Comparison of ENCODE assay signal across 17 cellular contexts in the genomic region with DNA sequence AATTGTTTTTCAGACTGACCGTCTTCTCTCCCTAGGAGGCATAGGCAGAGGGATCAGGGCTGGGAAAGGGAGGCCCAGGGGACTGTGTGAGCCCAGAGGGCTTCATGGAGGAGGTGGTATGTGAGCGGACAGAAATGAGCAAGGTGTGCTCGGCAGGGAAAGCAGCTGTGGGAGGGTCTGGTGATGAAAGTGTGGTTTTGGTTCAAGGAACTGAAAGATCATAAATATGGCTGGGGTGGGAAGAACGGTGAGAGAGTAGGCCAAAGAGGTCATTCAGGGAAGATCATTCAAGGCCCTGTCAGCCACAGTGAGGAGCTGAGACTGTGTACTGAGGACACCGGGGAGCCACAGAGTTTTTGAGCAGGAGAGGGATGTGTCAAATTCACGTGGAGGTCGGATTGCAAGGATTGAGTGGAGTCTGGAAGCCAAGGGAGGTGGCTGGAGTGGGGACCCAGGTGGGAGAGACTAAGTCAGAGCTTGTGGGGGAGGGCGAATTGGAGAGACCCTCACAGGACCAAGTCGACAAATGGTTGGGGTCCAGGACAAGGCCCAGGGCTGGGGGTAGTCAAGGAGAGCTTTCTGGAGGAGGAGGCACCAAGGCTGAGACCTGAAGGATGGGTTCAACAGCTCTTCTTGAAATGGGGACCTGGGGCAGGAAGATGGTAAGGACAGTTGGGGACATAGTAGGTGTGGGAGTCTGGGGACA. TPM values are rescaled to one million over a fixed set of nuclear protein-coding genes. Genes with fewer than 3 reads are reported as not detected.
DNase-seq lines count a peak whose midpoint lies in the region; ATAC-seq and TF ChIP-seq lines count a peak whose summit lies in the region.
"Had no signal": no experiment of that assay in that cellular context is flagged by ENCODE, and none has a peak within 500 bp of the region (broad histone marks: within the 10 kb centered on the region; RNA-seq: fewer than 3 reads in every experiment).

No MANE protein-coding gene starts in this region.

- DNase-seq in activated naive CD4-positive, alpha-beta T cell treated with anti-CD3 and anti-CD28 coated beads, Interleukin-2, amount 50 U/mL, for 72 hours (ENCODE audit: low spot score in 2 of 2) = no peak
- DNase-seq in activated naive CD4-positive, alpha-beta T cell (lab: John Stamatoyannopoulos, UW) = no peak
- no peak for DNase-seq in central memory CD8-positive, alpha-beta T cell (ENCODE audit: low spot score in 2 of 2)
- DNase-seq in stimulated activated effector memory CD8-positive, alpha-beta T cell treated with anti-CD3 and anti-CD28 coated beads, Interleukin-12 subunit alpha, Interleukin-12 subunit beta, amount 100 ng/mL, for 72 hours (ENCODE audit: low spot score in 2 of 2) = no peak
- no peak for DNase-seq in SIG-M5 (lab: John Stamatoyannopoulos, UW)
- no peak for DNase-seq in PC-3
- no peak for DNase-seq in NCI-H2081 treated with DMSO at 0.1 percent for 48 hours (lab: John Stamatoyannopoulos, UW)
- DNase-seq: activated naive CD4-positive, alpha-beta T cell treated with anti-CD3 and anti-CD28 coated beads for 36 hours; activated T-cell treated with anti-CD3 and anti-CD28 coated beads for 4 hours; dermis blood vessel endothelial cell; GM23248; NCI-H345; ovary had no signal

- H3K4me3 ChIP-seq in HEK293 (ENCODE audit: low read depth, low read length) (no peak overlapping the region), PC-3 (ENCODE audit: low read length) (no peak overlapping the region)
- H3K4me3 ChIP-seq: GM23248, ovary had no signal

- H3K4me3 Mint-ChIP-seq in central memory CD8-positive, alpha-beta T cell = no peak overlapping the region
- H3K4me3 Mint-ChIP-seq in stimulated activated effector memory CD8-positive, alpha-beta T cell treated with anti-CD3 and anti-CD28 coated beads, Interleukin-12 subunit alpha, Interleukin-12 subunit beta, amount 100 ng/mL, for 72 hours = no peak overlapping the region
- H3K4me3 Mint-ChIP-seq: activated naive CD4-positive, alpha-beta T cell treated with anti-CD3 and anti-CD28 coated beads for 36 hours had no signal

- no peaks in the 10 kb centered on the region for H3K9me2 ChIP-seq in PC-3 (replicated peaks; ENCODE audit: low read length)

- no peak for ATAC-seq in activated naive CD4-positive, alpha-beta T cell treated with anti-CD3 and anti-CD28 coated beads, Interleukin-2, amount 50 U/mL, for 72 hours
- ATAC-seq in central memory CD8-positive, alpha-beta T cell (replicated peaks; ENCODE audit: extremely low read depth, poor library complexity, severe bottlenecking) = no peak
- no peak for ATAC-seq in stimulated activated effector memory CD8-positive, alpha-beta T cell treated with anti-CD3 and anti-CD28 coated beads, Interleukin-12 subunit alpha, Interleukin-12 subunit beta, amount 100 ng/mL, for 72 hours
- no peak for ATAC-seq in PC-3
- ATAC-seq: esophagus mucosa, sciatic nerve had no signal

- no peaks in the 10 kb centered on the region for H3K36me3 Mint-ChIP-seq in activated naive CD4-positive, alpha-beta T cell treated with anti-CD3 and anti-CD28 coated beads, Interleukin-2, amount 50 U/mL, for 72 hours
- H3K36me3 Mint-ChIP-seq in central memory CD8-positive, alpha-beta T cell (ENCODE audit: insufficient read depth) = peaks cover 6% of the 10 kb centered on the region
- peaks cover 5% of the 10 kb centered on the region for H3K36me3 Mint-ChIP-seq in stimulated activated effector memory CD8-positive, alpha-beta T cell treated with anti-CD3 and anti-CD28 coated beads, Interleukin-12 subunit alpha, Interleukin-12 subunit beta, amount 100 ng/mL, for 72 hours

- no peak overlapping the region for H3K9ac ChIP-seq in PC-3 (ENCODE audit: low read length)
- H3K9ac ChIP-seq: GM23248 had no signal

- peaks cover 33% of the 10 kb centered on the region for H3K4me1 Mint-ChIP-seq in central memory CD8-positive, alpha-beta T cell
- peaks cover 12% of the 10 kb centered on the region for H3K4me1 Mint-ChIP-seq in stimulated activated effector memory CD8-positive, alpha-beta T cell treated with anti-CD3 and anti-CD28 coated beads, Interleukin-12 subunit alpha, Interleukin-12 subunit beta, amount 100 ng/mL, for 72 hours

- H3K79me2 ChIP-seq in PC-3 (ENCODE audit: low read length) = no peaks in the 10 kb centered on the region

- H3K4me2 ChIP-seq in PC-3 (ENCODE audit: low read length) = no peak overlapping the region

- POLR2A ChIA-PET in HEK293 (lab: Yijun Ruan, JAX) (interaction anchor here (1.0 to 4.6 kb wide), 3 partner anchors 8 to 70 kb away, joined by 5 to 22 read pairs (median 8); a partner anchor contains a TSS), PC-3 (lab: Charles Lee; ENCODE audit: unreplicated experiment) (no interaction called here)

- H3F3A ChIP-seq in PC-3 (ENCODE audit: low read length, unreplicated experiment) = no peaks in the 10 kb centered on the region

- no peak overlapping the region for H3K27ac ChIP-seq in HEK293 (ENCODE audit: extremely low read depth, low read depth, low read length)
- no peak overlapping the region for H3K27ac ChIP-seq in PC-3 (ENCODE audit: low read length)
- H3K27ac ChIP-seq: ovary, RWPE1 had no signal

- TF ChIP-seq CTCF in HEK293 (tag by site-specific recombination; IDR thresholded peaks at IDR 0.05) (no peak), PC-3 (conservative IDR thresholded peaks at IDR 0.05; ENCODE audit: low read depth, low read length) (no peak)

- H2AFZ ChIP-seq in PC-3 (ENCODE audit: low read length) = no peak overlapping the region
- H2AFZ ChIP-seq: GM23248 had no signal

- H3K36me3 ChIP-seq in HEK293 (ENCODE audit: control insufficient read depth in 2 of 2, insufficient read depth in 1 of 2, low read length in 2 of 2) (peaks cover 0 to 45% of the 10 kb centered on the region in 2 experiments; a peak in 2 of 3 replicates), PC-3 (ENCODE audit: low read depth, low read length) (no peaks in the 10 kb centered on the region)
- H3K36me3 ChIP-seq: ovary had no signal

- H3K27me3 ChIP-seq in PC-3 (ENCODE audit: low read length) = no peaks in the 10 kb centered on the region
- H3K27me3 ChIP-seq: ovary had no signal

- no peaks in the 10 kb centered on the region for H3K9me3 ChIP-seq in HEK293 (ENCODE audit: control insufficient read depth, insufficient read depth, low read depth, low read length)
- H3K9me3 ChIP-seq in PC-3 (ENCODE audit: low read length) = no peaks in the 10 kb centered on the region
- H3K9me3 ChIP-seq: ovary had no signal

- H4K20me1 ChIP-seq in PC-3 (ENCODE audit: low read length) = no peaks in the 10 kb centered on the region

- BruUV-seq in PC-3 (replicated peaks; lab: Mats Ljungman, UMichigan) = no TSS peak

- H3K4me1 ChIP-seq in HEK293 (ENCODE audit: control insufficient read depth, insufficient read depth, low read length) = peaks cover 11% of the 10 kb centered on the region
- H3K4me1 ChIP-seq in PC-3 (ENCODE audit: insufficient read depth, low read length) = no peaks in the 10 kb centered on the region

- intact Hi-C loops in PC-3 (cut with micrococcal nuclease) = no loop called here

- peak overlapping the region; percentile 61 to 90 for H3K27ac Mint-ChIP-seq in activated naive CD4-positive, alpha-beta T cell treated with anti-CD3 and anti-CD28 coated beads, Interleukin-2, amount 50 U/mL, for 72 hours
- peak overlapping the region; percentile 65 for H3K27ac Mint-ChIP-seq in central memory CD8-positive, alpha-beta T cell (ENCODE audit: low read depth)
- H3K27ac Mint-ChIP-seq in stimulated activated effector memory CD8-positive, alpha-beta T cell treated with anti-CD3 and anti-CD28 coated beads, Interleukin-12 subunit alpha, Interleukin-12 subunit beta, amount 100 ng/mL, for 72 hours = peak overlapping the region; percentile 39
- H3K27ac Mint-ChIP-seq: activated naive CD4-positive, alpha-beta T cell treated with anti-CD3 and anti-CD28 coated beads for 36 hours had no signal

- no peaks in the 10 kb centered on the region for H3K27me3 Mint-ChIP-seq in central memory CD8-positive, alpha-beta T cell

- CTCF ChIA-PET in HEK293 (lab: Yijun Ruan, JAX) = interaction anchor here (0.7 to 1.7 kb wide), 5 partner anchors 13 to 278 kb away, joined by 3 to 6 read pairs (median 4); no protein-coding TSS in a partner anchor
- CTCF ChIA-PET in PC-3 (lab: Charles Lee) = no interaction called here

- H3K9me3 Mint-ChIP-seq in activated naive CD4-positive, alpha-beta T cell treated with anti-CD3 and anti-CD28 coated beads, Interleukin-2, amount 50 U/mL, for 72 hours = no peaks in the 10 kb centered on the region
- no peaks in the 10 kb centered on the region for H3K9me3 Mint-ChIP-seq in central memory CD8-positive, alpha-beta T cell
- no peaks in the 10 kb centered on the region for H3K9me3 Mint-ChIP-seq in stimulated activated effector memory CD8-positive, alpha-beta T cell treated with anti-CD3 and anti-CD28 coated beads, Interleukin-12 subunit alpha, Interleukin-12 subunit beta, amount 100 ng/mL, for 72 hours
- H3K9me3 Mint-ChIP-seq: activated naive CD4-positive, alpha-beta T cell treated with anti-CD3 and anti-CD28 coated beads for 36 hours had no signal

TF ChIP-seq in HEK293, 187 proteins besides CTCF, POLR2A, EP300 and RAD21 (continues in another document):
- TF ChIP-seq, protein P1, sequence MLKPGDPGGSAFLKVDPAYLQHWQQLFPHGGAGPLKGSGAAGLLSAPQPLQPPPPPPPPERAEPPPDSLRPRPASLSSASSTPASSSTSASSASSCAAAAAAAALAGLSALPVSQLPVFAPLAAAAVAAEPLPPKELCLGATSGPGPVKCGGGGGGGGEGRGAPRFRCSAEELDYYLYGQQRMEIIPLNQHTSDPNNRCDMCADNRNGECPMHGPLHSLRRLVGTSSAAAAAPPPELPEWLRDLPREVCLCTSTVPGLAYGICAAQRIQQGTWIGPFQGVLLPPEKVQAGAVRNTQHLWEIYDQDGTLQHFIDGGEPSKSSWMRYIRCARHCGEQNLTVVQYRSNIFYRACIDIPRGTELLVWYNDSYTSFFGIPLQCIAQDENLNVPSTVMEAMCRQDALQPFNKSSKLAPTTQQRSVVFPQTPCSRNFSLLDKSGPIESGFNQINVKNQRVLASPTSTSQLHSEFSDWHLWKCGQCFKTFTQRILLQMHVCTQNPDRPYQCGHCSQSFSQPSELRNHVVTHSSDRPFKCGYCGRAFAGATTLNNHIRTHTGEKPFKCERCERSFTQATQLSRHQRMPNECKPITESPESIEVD (tag by site-specific recombination; IDR thresholded peaks at IDR 0.05) = no peak
- TF ChIP-seq KLF1 (tag by site-specific recombination; IDR thresholded peaks at IDR 0.05) = 0 out of 2 replicates have a peak, but pooled peaks have one; percentile 18

RNA-seq across cellular contexts. Expression of a gene that starts 7.6 kb away (rescaled TPM):
- 10 to 100 TPM; 79.9 to 85.4 TPM for total RNA-seq in activated naive CD4-positive, alpha-beta T cell treated with anti-CD3 and anti-CD28 coated beads, Interleukin-2, amount 50 U/mL, for 72 hours
- total RNA-seq in PC-3 (2014; rRNA removed) = 95.4 and 96.1 TPM in 2 replicates

RNA-seq across cellular contexts. Expression of a gene that starts 7.9 kb away (rescaled TPM):
- 10 to 100 TPM; 18.9 to 24.1 TPM for total RNA-seq in activated naive CD4-positive, alpha-beta T cell treated with anti-CD3 and anti-CD28 coated beads, Interleukin-2, amount 50 U/mL, for 72 hours
- 13.9 and 18.2 TPM in 2 replicates for total RNA-seq in PC-3 (2014; rRNA removed)

RNA-seq across cellular contexts. Expression of a gene that starts 33.9 kb away (rescaled TPM):
- total RNA-seq in activated naive CD4-positive, alpha-beta T cell treated with anti-CD3 and anti-CD28 coated beads, Interleukin-2, amount 50 U/mL, for 72 hours = not detected
- 0.46 TPM in 1 of 2 replicates, not detected in the other for total RNA-seq in PC-3 (2014; rRNA removed)
- total RNA-seq: activated naive CD4-positive, alpha-beta T cell treated with anti-CD3 and anti-CD28 coated beads for 36 hours; esophagus mucosa had no signal

RNA-seq across cellular contexts. Expression of a gene that starts 57.0 kb away (rescaled TPM):
- 1 to 10 TPM in 1 of 2 donors, under 1 TPM in 1; 0.77 to 1.6 TPM for total RNA-seq in activated naive CD4-positive, alpha-beta T cell treated with anti-CD3 and anti-CD28 coated beads, Interleukin-2, amount 50 U/mL, for 72 hours
- 2.2 and 2.7 TPM in 2 replicates for total RNA-seq in PC-3 (2014; rRNA removed)
